In the genomic region with DNA sequence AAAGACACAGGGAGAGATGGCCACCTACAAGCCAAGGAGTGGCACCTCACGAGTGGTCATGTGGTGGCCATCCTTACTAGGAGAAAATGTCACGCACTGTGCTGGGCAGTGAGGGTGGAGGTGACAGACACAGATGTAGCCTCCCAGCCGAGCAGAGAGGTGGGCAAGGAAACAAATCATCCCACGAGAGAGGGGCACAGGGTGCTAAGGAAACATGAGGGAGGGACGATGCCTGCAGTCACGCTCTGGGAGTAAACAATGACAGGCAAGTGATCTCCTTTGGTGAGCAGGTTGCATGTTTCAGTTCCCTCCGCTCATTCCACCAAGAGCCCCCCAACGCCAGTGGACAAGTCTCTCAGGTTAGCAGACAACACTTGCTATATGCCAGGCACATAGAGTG, we compare ENCODE assay signal across 18 cellular contexts.
DNase-seq lines count a peak whose midpoint lies in the region; ATAC-seq and TF ChIP-seq lines count a peak whose summit lies in the region.
"Had no signal": no experiment of that assay in that cellular context is flagged by ENCODE, and none has a peak within 500 bp of the region (broad histone marks: within the 10 kb centered on the region; RNA-seq: fewer than 3 reads in every experiment).

No MANE protein-coding gene starts in this region.

- no peaks in the 10 kb centered on the region for H3K9me3 Mint-ChIP-seq in activated naive CD4-positive, alpha-beta T cell treated with anti-CD3 and anti-CD28 coated beads, Interleukin-2, amount 10 ng/mL, durations not matched to agents 7 days and 5 days
- H3K9me3 Mint-ChIP-seq in activated CD8-positive, alpha-beta T cell treated with anti-CD3 and anti-CD28 coated beads, Interleukin-2, amount 10 ng/mL, durations not matched to agents 7 days and 5 days (ENCODE audit: insufficient read depth) = no peaks in the 10 kb centered on the region
- H3K9me3 Mint-ChIP-seq in immature natural killer cell = no peaks in the 10 kb centered on the region
- H3K9me3 Mint-ChIP-seq: CD14-positive monocyte had no signal

- TF ChIP-seq CTCF in ovary (IDR thresholded peaks at IDR 0.05) (no peak), foreskin keratinocyte (conservative IDR thresholded peaks at IDR 0.05) (no peak)

- peak overlapping the region; percentile 76 for H3K27ac ChIP-seq in thymus (ENCODE audit: low read depth)
- no peak overlapping the region for H3K27ac ChIP-seq in ovary
- no peak overlapping the region for H3K27ac ChIP-seq in foreskin keratinocyte
- H3K27ac ChIP-seq: cardiac muscle cell, right atrium auricular region had no signal

- H3K9me3 ChIP-seq in thymus (ENCODE audit: control insufficient read depth) (no peaks in the 10 kb centered on the region), ovary (no peaks in the 10 kb centered on the region)
- H3K9me3 ChIP-seq: right atrium auricular region had no signal

- intact Hi-C loops in ovary (cut with DNase I) = no loop called here

- no peak for TF ChIP-seq POLR2A in ovary (IDR thresholded peaks at IDR 0.05)

- peaks cover 8% of the 10 kb centered on the region for H3K36me3 ChIP-seq in thymus (ENCODE audit: control insufficient read depth, insufficient read depth)
- H3K36me3 ChIP-seq in ovary = no peaks in the 10 kb centered on the region
- H3K36me3 ChIP-seq: cardiac muscle cell, right atrium auricular region had no signal

- H3K4me3 ChIP-seq in thymus (ENCODE audit: low read length) = no peak overlapping the region
- no peak overlapping the region for H3K4me3 ChIP-seq in ovary
- H3K4me3 ChIP-seq: cardiac muscle cell, lung, right atrium auricular region had no signal

- no peak for DNase-seq in activated naive CD4-positive, alpha-beta T cell treated with anti-CD3 and anti-CD28 coated beads, Interleukin-2, amount 10 ng/mL, durations not matched to agents 7 days and 5 days
- no peak for DNase-seq in activated naive CD4-positive, alpha-beta T cell treated with Interleukin-2 at 50 U/mL for 16 hours
- no peak for DNase-seq in activated CD8-positive, alpha-beta T cell treated with anti-CD3 and anti-CD28 coated beads, Interleukin-2, amount 10 ng/mL, durations not matched to agents 7 days and 5 days
- DNase-seq in immature natural killer cell = peak in 1 of 3 donors; percentile 46
- DNase-seq in ovary = no peak
- DNase-seq in foreskin keratinocyte = no peak
- DNase-seq: activated CD4-positive, alpha-beta T cell treated with anti-CD3 and anti-CD28 coated beads for 48 hours; dermis blood vessel endothelial cell; KBM-7; NCI-H748 treated with DMSO at 0.1 percent for 48 hours; OCI-M1; Right ventricle myocardium superior had no signal

- ATAC-seq in activated CD8-positive, alpha-beta T cell treated with anti-CD3 and anti-CD28 coated beads, Interleukin-2, amount 10 ng/mL, durations not matched to agents 7 days and 5 days = no peak
- ATAC-seq in HG02571 (IDR thresholded peaks at IDR 0.05; ENCODE audit: unreplicated experiment) (no peak), foreskin keratinocyte (no peak)

- H3K27me3 ChIP-seq in thymus (ENCODE audit: control insufficient read depth, insufficient read depth) (no peaks in the 10 kb centered on the region), ovary (no peaks in the 10 kb centered on the region), foreskin keratinocyte (peaks cover 7% of the 10 kb centered on the region)
- H3K27me3 ChIP-seq: cardiac muscle cell, right atrium auricular region had no signal

- H3K36me3 Mint-ChIP-seq in activated naive CD4-positive, alpha-beta T cell treated with anti-CD3 and anti-CD28 coated beads, Interleukin-2, amount 10 ng/mL, durations not matched to agents 7 days and 5 days = peaks cover 36% of the 10 kb centered on the region
- H3K36me3 Mint-ChIP-seq in activated CD8-positive, alpha-beta T cell treated with anti-CD3 and anti-CD28 coated beads, Interleukin-2, amount 10 ng/mL, durations not matched to agents 7 days and 5 days (ENCODE audit: low read depth) = peaks cover 33% of the 10 kb centered on the region
- H3K36me3 Mint-ChIP-seq in immature natural killer cell = peaks cover 9 to 24% (median 17%) of the 10 kb centered on the region in 3 donors
- H3K36me3 Mint-ChIP-seq: CD14-positive monocyte had no signal

- H3K4me1 Mint-ChIP-seq in activated naive CD4-positive, alpha-beta T cell treated with anti-CD3 and anti-CD28 coated beads, Interleukin-2, amount 10 ng/mL, durations not matched to agents 7 days and 5 days = peaks cover 82% of the 10 kb centered on the region
- H3K4me1 Mint-ChIP-seq in activated CD8-positive, alpha-beta T cell treated with anti-CD3 and anti-CD28 coated beads, Interleukin-2, amount 10 ng/mL, durations not matched to agents 7 days and 5 days (ENCODE audit: low read depth) = peaks cover 82% of the 10 kb centered on the region
- H3K4me1 Mint-ChIP-seq in immature natural killer cell = peaks cover 81 to 85% of the 10 kb centered on the region in 2 donors

- no peaks in the 10 kb centered on the region for H3K27me3 Mint-ChIP-seq in activated naive CD4-positive, alpha-beta T cell treated with anti-CD3 and anti-CD28 coated beads, Interleukin-2, amount 10 ng/mL, durations not matched to agents 7 days and 5 days
- no peaks in the 10 kb centered on the region for H3K27me3 Mint-ChIP-seq in activated CD8-positive, alpha-beta T cell treated with anti-CD3 and anti-CD28 coated beads, Interleukin-2, amount 10 ng/mL, durations not matched to agents 7 days and 5 days (ENCODE audit: low read depth)
- H3K27me3 Mint-ChIP-seq in immature natural killer cell (ENCODE audit: low read depth in 3 of 3) = peaks cover 45 to 78% (median 72%) of the 10 kb centered on the region in 3 donors

- 85% methylated on average over 8 of the region's 8 CpGs for WGBS in thymus
- WGBS in ovary, 3 donors = 74 to 91% (median 82%) methylated on average over 8 of the region's 8 CpGs

- peak overlapping the region; percentile 26 for H3K4me3 Mint-ChIP-seq in activated naive CD4-positive, alpha-beta T cell treated with anti-CD3 and anti-CD28 coated beads, Interleukin-2, amount 10 ng/mL, durations not matched to agents 7 days and 5 days
- peak overlapping the region; percentile 17 for H3K4me3 Mint-ChIP-seq in activated CD8-positive, alpha-beta T cell treated with anti-CD3 and anti-CD28 coated beads, Interleukin-2, amount 10 ng/mL, durations not matched to agents 7 days and 5 days
- peak overlapping the region; percentile 87 to 96 (median 93) for H3K4me3 Mint-ChIP-seq in immature natural killer cell
- H3K4me3 Mint-ChIP-seq: CD14-positive monocyte had no signal

- POLR2A ChIA-PET in activated CD8-positive, alpha-beta T cell treated with anti-CD3 and anti-CD28 coated beads, Interleukin-2, amount 10 ng/mL, durations not matched to agents 7 days and 5 days (lab: Charles Lee) = interaction anchor here (1.5 kb wide), 1 partner anchor 37 kb away, joined by 3 read pairs; no protein-coding TSS in a partner anchor

- no peak for TF ChIP-seq EP300 in ovary (IDR thresholded peaks at IDR 0.05)

- peak overlapping the region; percentile 89 for H3K27ac Mint-ChIP-seq in activated naive CD4-positive, alpha-beta T cell treated with anti-CD3 and anti-CD28 coated beads, Interleukin-2, amount 10 ng/mL, durations not matched to agents 7 days and 5 days
- H3K27ac Mint-ChIP-seq in activated CD8-positive, alpha-beta T cell treated with anti-CD3 and anti-CD28 coated beads, Interleukin-2, amount 10 ng/mL, durations not matched to agents 7 days and 5 days = peak overlapping the region; percentile 77
- peak overlapping the region; percentile 95 to 99 (median 98) for H3K27ac Mint-ChIP-seq in immature natural killer cell
- H3K27ac Mint-ChIP-seq: CD14-positive monocyte had no signal

- H3K4me1 ChIP-seq in thymus (ENCODE audit: control insufficient read depth, insufficient read depth, low read length) = peaks cover 58% of the 10 kb centered on the region
- H3K4me1 ChIP-seq in ovary (ENCODE audit: insufficient read depth) = no peaks in the 10 kb centered on the region
- H3K4me1 ChIP-seq in foreskin keratinocyte = no peaks in the 10 kb centered on the region
- H3K4me1 ChIP-seq: right atrium auricular region had no signal

- CTCF ChIA-PET in activated naive CD4-positive, alpha-beta T cell treated with anti-CD3 and anti-CD28 coated beads, Interleukin-2, amount 10 ng/mL, durations not matched to agents 7 days and 5 days (lab: Charles Lee) = interaction anchor here (8.6 kb wide), 1 partner anchor 64 kb away, joined by 47 read pairs; a partner anchor contains a TSS
- CTCF ChIA-PET in activated CD8-positive, alpha-beta T cell treated with anti-CD3 and anti-CD28 coated beads, Interleukin-2, amount 10 ng/mL, durations not matched to agents 7 days and 5 days (lab: Charles Lee) = interaction anchor here (1.0 to 5.0 kb wide), 6 partner anchors 11 to 184 kb away, joined by 3 to 51 read pairs (median 12); a partner anchor contains a TSS

Comparison
In these comparisons a context has a peak if more than half of its experiments do, and no peak if none do; other contexts are left out.
1. H3K4me3 Mint-ChIP-seq: peak in every context shown above with its lines; median percentile 93 in immature natural killer cell; 26 in activated naive CD4-positive, alpha-beta T cell treated with anti-CD3 and anti-CD28 coated beads, Interleukin-2, amount 10 ng/mL, durations not matched to agents 7 days and 5 days; 17 in activated CD8-positive, alpha-beta T cell treated with anti-CD3 and anti-CD28 coated beads, Interleukin-2, amount 10 ng/mL, durations not matched to agents 7 days and 5 days.